Comparison of ENCODE assay signal across 15 cellular contexts in genomic region chr6:40395066-40395697, GRCh38.
DNase-seq lines count a peak whose midpoint lies in the region; ATAC-seq and TF ChIP-seq lines count a peak whose summit lies in the region.
"Had no signal": no experiment of that assay in that cellular context is flagged by ENCODE, and none has a peak within 500 bp of the region (broad histone marks: within the 10 kb centered on the region; RNA-seq: fewer than 3 reads in every experiment).

No MANE protein-coding gene starts in this region.

- no peaks in the 10 kb centered on the region for H3K4me1 Mint-ChIP-seq in Calu3 (ENCODE audit: low read depth, unreplicated experiment)

- H3K9ac ChIP-seq in GM23248: no peak overlapping the region

- H3K36me3 Mint-ChIP-seq in Calu3 (ENCODE audit: insufficient read depth, unreplicated experiment): no peaks in the 10 kb centered on the region
- H3K36me3 Mint-ChIP-seq: activated naive CD8-positive, alpha-beta T cell treated with anti-CD3 and anti-CD28 coated beads, Interleukin-2, amount 10 ng/mL, durations not matched to agents 7 days and 5 days; CD4-positive, CD25-positive, alpha-beta regulatory T cell had no signal

- no peak overlapping the region for H3K4me2 ChIP-seq in GM23248 (ENCODE audit: unreplicated experiment)

- H3K79me2 ChIP-seq in GM23248 (ENCODE audit: insufficient read depth): no peaks in the 10 kb centered on the region

- H3K27ac Mint-ChIP-seq in Calu3 (ENCODE audit: unreplicated experiment): no peak overlapping the region
- H3K27ac Mint-ChIP-seq: activated naive CD8-positive, alpha-beta T cell treated with anti-CD3 and anti-CD28 coated beads, Interleukin-2, amount 10 ng/mL, durations not matched to agents 7 days and 5 days; CD4-positive, CD25-positive, alpha-beta regulatory T cell; dendritic cell treated with granulocyte-macrophage colony-stimulating factor and Interleukin-4, amounts not matched to agents 40 ng/mL and 50 ng/mL, for 4 days had no signal

- intact Hi-C loops in Calu3 (cut with micrococcal nuclease; ENCODE audit: unreplicated experiment) (no loop called here), A673 (cut with micrococcal nuclease; ENCODE audit: unreplicated experiment) (no loop called here)

- H3K27me3 Mint-ChIP-seq in Calu3 (ENCODE audit: unreplicated experiment): peaks cover 56% of the 10 kb centered on the region
- H3K27me3 Mint-ChIP-seq: activated naive CD8-positive, alpha-beta T cell treated with anti-CD3 and anti-CD28 coated beads, Interleukin-2, amount 10 ng/mL, durations not matched to agents 7 days and 5 days; CD4-positive, CD25-positive, alpha-beta regulatory T cell; dendritic cell treated with granulocyte-macrophage colony-stimulating factor and Interleukin-4, amounts not matched to agents 40 ng/mL and 50 ng/mL, for 4 days had no signal

- no peak overlapping the region for H3K4me3 Mint-ChIP-seq in Calu3 (ENCODE audit: low read depth, unreplicated experiment)
- H3K4me3 Mint-ChIP-seq: activated naive CD8-positive, alpha-beta T cell treated with anti-CD3 and anti-CD28 coated beads, Interleukin-2, amount 10 ng/mL, durations not matched to agents 7 days and 5 days; CD4-positive, CD25-positive, alpha-beta regulatory T cell; dendritic cell treated with granulocyte-macrophage colony-stimulating factor and Interleukin-4, amounts not matched to agents 40 ng/mL and 50 ng/mL, for 4 days had no signal

- H3K4me1 ChIP-seq in GM23248 (ENCODE audit: insufficient read depth): no peaks in the 10 kb centered on the region
- peaks cover 5% of the 10 kb centered on the region for H3K4me1 ChIP-seq in A673 (ENCODE audit: insufficient read depth, low read length, poor library complexity, severe bottlenecking)
- H3K4me1 ChIP-seq: HAP-1 had no signal

- POLR2A ChIA-PET in A673 (lab: Charles Lee; ENCODE audit: low non-redundant PET): interaction anchor here (0.6 kb wide), 1 partner anchor 1006 kb away, joined by 6 read pairs; no protein-coding TSS in a partner anchor

- DNase-seq in AG10803 (ENCODE audit: low read depth) (peak; percentile 13), GM23248 (peak; percentile 42), NCI-H524 (lab: John Stamatoyannopoulos, UW) (peak; percentile 82 to 92), Calu3 (no peak), A673 (ENCODE audit: low spot score) (no peak), NOMO-1 treated with DMSO at 0.1 percent for 48 hours (lab: John Stamatoyannopoulos, UW; ENCODE audit: unreplicated experiment) (no peak), omental fat pad (ENCODE audit: low spot score) (no peak)
- DNase-seq: activated naive CD8-positive, alpha-beta T cell treated with anti-CD3 and anti-CD28 coated beads, Interleukin-2, amount 10 ng/mL, durations not matched to agents 7 days and 5 days; CD4-positive, CD25-positive, alpha-beta regulatory T cell; foreskin keratinocyte; NCI-H2227 treated with DMSO at 0.1 percent for 48 hours; right cardiac atrium had no signal

- 32 to 37% methylated on average over 4 to 5 of the region's 5 CpGs for WGBS in GM23248 (ENCODE audit: low coverage in 1 of 2, low lambda C conversion rate in 2 of 2, missing lambda C conversion rate in 2 of 2), 2 experiments

- no peaks in the 10 kb centered on the region for H4K20me1 ChIP-seq in GM23248 (ENCODE audit: insufficient read depth)

- H3K27me3 ChIP-seq in GM23248 (replicated peaks; ENCODE audit: insufficient read depth) (no peaks in the 10 kb centered on the region), A673 (replicated peaks; ENCODE audit: insufficient read depth, low read depth, low read length, poor library complexity) (no peaks in the 10 kb centered on the region)

- no peak overlapping the region for H3K4me3 ChIP-seq in AG10803 (ENCODE audit: low read length)
- H3K4me3 ChIP-seq in GM23248: no peak overlapping the region
- H3K4me3 ChIP-seq in A673 (ENCODE audit: low read depth, low read length, poor library complexity, severe bottlenecking): no peak overlapping the region
- H3K4me3 ChIP-seq: HAP-1 had no signal

- H3K9me2 ChIP-seq in GM23248 (ENCODE audit: insufficient read depth): no peaks in the 10 kb centered on the region

- no peaks in the 10 kb centered on the region for H3F3A ChIP-seq in GM23248 (ENCODE audit: insufficient read depth)

- no peak overlapping the region for H3K27ac ChIP-seq in GM23248
- H3K27ac ChIP-seq in A673 (ENCODE audit: low read depth, low read length, poor library complexity, severe bottlenecking): no peak overlapping the region
- H3K27ac ChIP-seq: foreskin keratinocyte had no signal

- ATAC-seq in esophagus mucosa: peak; percentile 50
- no peak for ATAC-seq in omental fat pad (ENCODE audit: low FRiP score)
- ATAC-seq: foreskin keratinocyte, right cardiac atrium had no signal

- in situ Hi-C loops in GM23248 (cut with MboI): no loop called here

- no peaks in the 10 kb centered on the region for H3K9me3 ChIP-seq in GM23248 (ENCODE audit: low read depth)
- no peaks in the 10 kb centered on the region for H3K9me3 ChIP-seq in A673 (ENCODE audit: low read depth, low read length, poor library complexity, severe bottlenecking)
- H3K9me3 ChIP-seq: HAP-1 had no signal

- no peak overlapping the region for H2AFZ ChIP-seq in GM23248

- TF ChIP-seq CTCF in AG10803 (conservative IDR thresholded peaks at IDR 0.05; ENCODE audit: low read length) (no peak), Calu3 (IDR thresholded peaks at IDR 0.05; ENCODE audit: unreplicated experiment) (no peak), A673 (conservative IDR thresholded peaks at IDR 0.05; ENCODE audit: low read depth, low read length) (no peak), omental fat pad (IDR thresholded peaks at IDR 0.05) (no peak)

- CTCF ChIA-PET in Calu3 (lab: Charles Lee): no interaction called here
- CTCF ChIA-PET in A673 (lab: Charles Lee): no interaction called here

- H3K9me3 Mint-ChIP-seq in Calu3 (ENCODE audit: low read depth, unreplicated experiment): peaks cover 3% of the 10 kb centered on the region
- H3K9me3 Mint-ChIP-seq: activated naive CD8-positive, alpha-beta T cell treated with anti-CD3 and anti-CD28 coated beads, Interleukin-2, amount 10 ng/mL, durations not matched to agents 7 days and 5 days; dendritic cell treated with granulocyte-macrophage colony-stimulating factor and Interleukin-4, amounts not matched to agents 40 ng/mL and 50 ng/mL, for 4 days had no signal

- no TSS peak for BruUV-seq in Calu3 (replicated peaks; lab: Mats Ljungman, UMichigan)
- no TSS peak for BruUV-seq in A673 (replicated peaks; lab: Mats Ljungman, UMichigan)

- H3K36me3 ChIP-seq in GM23248 (ENCODE audit: low read depth) (no peaks in the 10 kb centered on the region), A673 (ENCODE audit: insufficient read depth, low read length, poor library complexity, severe bottlenecking) (no peaks in the 10 kb centered on the region)
- H3K36me3 ChIP-seq: HAP-1 had no signal

Comparison
In these comparisons a context has a peak if more than half of its experiments do, and no peak if none do; other contexts are left out.
1. DNase-seq: peak in AG10803 (single experiment), GM23248 (single experiment) and NCI-H524 (2 of 2); none in Calu3 (single experiment), A673 (single experiment), NOMO-1 treated with DMSO at 0.1 percent for 48 hours (single experiment) and omental fat pad (single experiment).